ENCODE assay signal across 35 cellular contexts in the genomic region with DNA sequence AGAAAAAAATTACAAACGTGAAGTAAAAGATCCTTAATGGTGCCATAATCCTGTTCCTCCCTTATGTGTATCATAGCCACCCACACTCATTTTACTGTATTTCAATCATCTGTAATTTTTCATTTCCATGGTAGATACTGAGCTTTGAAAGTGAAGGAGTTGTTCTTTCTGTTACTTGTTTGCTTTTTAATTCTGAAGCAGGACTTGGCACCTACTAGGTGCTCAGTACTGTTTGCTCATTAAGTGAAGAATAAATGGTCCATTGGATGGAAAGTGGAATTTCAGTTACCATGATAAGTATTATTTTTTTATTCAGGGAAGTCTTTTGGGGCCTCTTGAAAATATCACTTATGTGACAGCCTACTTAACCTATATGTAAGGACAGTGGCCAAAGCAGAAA.
"Had no signal": no experiment of that assay in that cellular context is flagged by ENCODE, and none has a peak within 500 bp of the region (broad histone marks: within the 10 kb centered on the region; RNA-seq: fewer than 3 reads in every experiment).

No MANE protein-coding gene starts in this region.

- DNase-seq: Karpas-422, Kasumi-1, MG63, MM.1S, MV-4-11, NCI-H1048, NCI-H1092, NCI-H1105, NCI-H1105 treated with DMSO at 0.1 percent for 48 hours, NCI-H1417, NCI-H1417 treated with DMSO at 0.1 percent for 48 hours, NCI-H1436, NCI-H1436 treated with DMSO at 0.1 percent for 48 hours, NCI-H146, NCI-H1694, NCI-H1694 treated with DMSO at 0.1 percent for 48 hours, NCI-H187, NCI-H187 treated with DMSO at 0.1 percent for 48 hours, NCI-H1930, NCI-H2029, NCI-H2029 treated with DMSO at 0.1 percent for 48 hours, NCI-H2081, NCI-H2081 treated with DMSO at 0.1 percent for 48 hours, NCI-H2107, NCI-H2171, NCI-H2171 treated with DMSO at 0.1 percent for 48 hours, NCI-H2227 treated with DMSO at 0.1 percent for 48 hours, NCI-H226, NCI-H345, NCI-H446, NCI-H446 treated with DMSO at 0.1 percent for 48 hours, NCI-H510A, NCI-H510A treated with DMSO at 0.1 percent for 48 hours, NCI-H524, NCI-H524 treated with DMSO at 0.1 percent for 48 hours had no signal

- H3K4me3 ChIP-seq: MG63 had no signal

- H3K9me3 ChIP-seq: MG63 had no signal

- H3K27me3 ChIP-seq: MG63 had no signal

- H3K36me3 ChIP-seq: MG63 had no signal
